11 cellular contexts compared by ENCODE assay signal in the genomic region with DNA sequence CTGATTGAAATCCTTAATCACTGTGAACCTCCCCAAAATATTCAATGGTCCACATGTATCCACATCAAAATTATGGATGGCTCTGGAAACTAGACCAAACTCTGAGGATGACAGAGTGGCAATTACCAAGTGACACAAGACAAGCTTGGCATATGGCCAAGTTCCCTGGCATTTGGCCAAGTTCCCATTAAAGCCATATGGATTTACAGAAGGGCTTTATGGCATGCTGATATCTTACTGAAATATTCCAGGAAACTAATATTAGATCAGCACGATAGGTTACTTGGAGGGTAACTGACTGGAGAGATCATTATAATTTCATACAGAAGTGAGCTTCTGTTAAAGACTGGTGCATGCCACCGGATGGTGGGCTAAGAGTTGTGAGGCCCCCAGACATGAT. TPM values are rescaled to one million over a fixed set of nuclear protein-coding genes. Genes with fewer than 3 reads are reported as not detected.
DNase-seq lines count a peak whose midpoint lies in the region; ATAC-seq and TF ChIP-seq lines count a peak whose summit lies in the region.
"Had no signal": no experiment of that assay in that cellular context is flagged by ENCODE, and none has a peak within 500 bp of the region (broad histone marks: within the 10 kb centered on the region; RNA-seq: fewer than 3 reads in every experiment).

No MANE protein-coding gene starts in this region.

- 66 to 79% methylated on average over 2 of the region's 2 CpGs for WGBS in thyroid gland, 2 donors

- intact Hi-C loops in left cardiac atrium (cut with DNase I) (loop anchor here in 1 of 2 donors (10.0 kb wide), 1 partner anchor 79 kb away; no protein-coding TSS in a partner anchor), cardiac septum (cut with DNase I) (loop anchor here (10.0 kb wide), 1 partner anchor 299 kb away; no protein-coding TSS in a partner anchor), thyroid gland (cut with DNase I) (no loop called here)

- H3K36me3 Mint-ChIP-seq in brain, result no peaks in the 10 kb centered on the region

- ATAC-seq in left cardiac atrium (no peak), GM21360 (IDR thresholded peaks at IDR 0.05; ENCODE audit: unreplicated experiment) (no peak), GM18502 (IDR thresholded peaks at IDR 0.05; ENCODE audit: poor library complexity, unreplicated experiment) (no peak)
- ATAC-seq: activated T-cell treated with anti-CD3 and anti-CD28 coated beads, Interleukin-2, amount 50 U/mL, for 4 hours; heart left ventricle had no signal

- no peaks in the 10 kb centered on the region for H3K4me1 ChIP-seq in thyroid gland
- H3K4me1 ChIP-seq: tibial nerve had no signal

- H3K4me3 Mint-ChIP-seq in brain, result peak overlapping the region in 1 of 5 experiments; percentile 25
- H3K4me3 Mint-ChIP-seq: activated T-cell treated with anti-CD3 and anti-CD28 coated beads, Interleukin-2, amount 50 U/mL, for 4 hours had no signal

- H3K4me1 Mint-ChIP-seq in brain, result peaks cover 48% of the 10 kb centered on the region

- H3K36me3 ChIP-seq in thyroid gland, result no peaks in the 10 kb centered on the region
- H3K36me3 ChIP-seq: heart left ventricle, tibial nerve had no signal

- TF ChIP-seq CTCF in brain (conservative IDR thresholded peaks at IDR 0.05), result no peak
- no peak for TF ChIP-seq CTCF in thyroid gland (IDR thresholded peaks at IDR 0.05)

- peak overlapping the region in 4 of 5 experiments; percentile 11 to 81 (median 46) for H3K27ac Mint-ChIP-seq in brain

- H3K27me3 ChIP-seq in thyroid gland, result no peaks in the 10 kb centered on the region
- H3K27me3 ChIP-seq: heart left ventricle, tibial nerve had no signal

- peaks cover 3% of the 10 kb centered on the region for H3K27me3 Mint-ChIP-seq in brain

- H3K4me3 ChIP-seq in thyroid gland (replicated peaks in 1 of 3), result no peak overlapping the region
- H3K4me3 ChIP-seq: heart left ventricle, tibial nerve had no signal

- no peak overlapping the region for H3K27ac ChIP-seq in thyroid gland
- H3K27ac ChIP-seq: heart left ventricle, tibial nerve had no signal

- no peaks in the 10 kb centered on the region for H3K9me3 ChIP-seq in thyroid gland
- H3K9me3 ChIP-seq: heart left ventricle, tibial nerve had no signal

- H3K9me3 Mint-ChIP-seq in brain, result peaks cover 0 to 7% (median 0%) of the 10 kb centered on the region in 5 experiments
- H3K9me3 Mint-ChIP-seq: activated T-cell treated with anti-CD3 and anti-CD28 coated beads, Interleukin-2, amount 50 U/mL, for 4 hours had no signal

- DNase-seq in left cardiac atrium (peak; percentile 33), cardiac septum (ENCODE audit: low spot score) (no peak), NCI-H510A treated with DMSO at 0.1 percent for 48 hours (lab: John Stamatoyannopoulos, UW) (peak; percentile 73), thyroid gland (peak; percentile 16 to 24)
- DNase-seq in stimulated activated naive CD4-positive, alpha-beta T cell treated with Interleukin-2 at 50 U/mL for 16 hours (lab: John Stamatoyannopoulos, UW), result no peak
- DNase-seq: activated T-cell treated with anti-CD3 and anti-CD28 coated beads, Interleukin-2, amount 50 U/mL, for 4 hours had no signal

- no peak for TF ChIP-seq POLR2A in thyroid gland (IDR thresholded peaks at IDR 0.05)

RNA-seq across cellular contexts. Expression of a gene that starts 21.9 kb away (rescaled TPM):
- 10 to 100 TPM; 44.7 to 47.0 TPM for total RNA-seq in left cardiac atrium
- total RNA-seq in cardiac septum, result 58.6 TPM
- polyA plus RNA-seq in brain (ENCODE audit: insufficient read depth, low read depth, low replicate concordance), result 23.6 TPM
- 10 to 100 TPM; 35.7 to 60.6 (median 39.2) TPM for total RNA-seq in thyroid gland

Comparison
In these comparisons a context has a peak if more than half of its experiments do, and no peak if none do; other contexts are left out.
1. DNase-seq: peak in left cardiac atrium (single experiment), NCI-H510A treated with DMSO at 0.1 percent for 48 hours (single experiment) and thyroid gland (2 of 2); none in cardiac septum (single experiment) and stimulated activated naive CD4-positive, alpha-beta T cell treated with Interleukin-2 at 50 U/mL for 16 hours (single experiment).